Comparison of ENCODE assay signal across 8 cellular contexts in the genomic region with DNA sequence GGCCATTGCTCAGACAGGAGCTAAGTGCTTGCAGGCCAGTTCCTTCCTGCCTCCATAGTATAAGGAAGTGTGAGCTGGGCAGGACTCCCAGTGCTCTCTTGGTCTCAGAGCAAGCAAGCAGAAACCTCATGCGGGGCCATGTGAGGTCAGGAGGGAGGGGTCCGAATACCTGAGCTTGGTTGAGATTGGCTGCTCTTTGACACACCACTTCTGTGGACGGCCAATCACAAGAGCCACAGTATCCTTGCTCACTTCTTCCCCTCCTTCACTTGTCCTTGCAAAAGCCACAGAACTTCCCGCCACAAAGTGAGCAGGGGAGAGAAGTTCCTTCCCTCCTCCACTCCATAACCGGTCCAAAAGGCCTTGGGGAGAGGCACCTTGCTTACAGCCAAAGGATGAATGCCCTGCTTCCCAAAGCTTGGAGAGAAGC. TPM values are rescaled to one million over a fixed set of nuclear protein-coding genes. Genes with fewer than 3 reads are reported as not detected.
DNase-seq lines count a peak whose midpoint lies in the region; ATAC-seq and TF ChIP-seq lines count a peak whose summit lies in the region.

No MANE protein-coding gene starts in this region.

- H3K27ac Mint-ChIP-seq in CD4-positive, CD25-positive, alpha-beta regulatory T cell, result peak overlapping the region in 2 of 3 donors; percentile 47 to 52
- H3K27ac Mint-ChIP-seq in activated CD8-positive, alpha-beta T cell treated with anti-CD3 and anti-CD28 coated beads for 36 hours, result no peak overlapping the region

- H3K27ac ChIP-seq in CD4-positive, CD25-positive, alpha-beta regulatory T cell (ENCODE audit: insufficient read depth, low read length, poor library complexity, severe bottlenecking), result no peak overlapping the region
- peak overlapping the region; percentile 37 to 66 for H3K27ac ChIP-seq in right atrium auricular region
- H3K27ac ChIP-seq in thyroid gland, result peak overlapping the region; percentile 66 to 90 (median 80)
- H3K27ac ChIP-seq in WERI-Rb-1, result no peak overlapping the region

- no peaks in the 10 kb centered on the region for H3K36me3 ChIP-seq in CD4-positive, CD25-positive, alpha-beta regulatory T cell (ENCODE audit: control insufficient read depth, insufficient read depth, low read length)
- H3K36me3 ChIP-seq in right atrium auricular region, result no peaks in the 10 kb centered on the region
- no peaks in the 10 kb centered on the region for H3K36me3 ChIP-seq in thyroid gland
- no peaks in the 10 kb centered on the region for H3K36me3 ChIP-seq in WERI-Rb-1

- TF ChIP-seq POLR2A in thyroid gland (IDR thresholded peaks at IDR 0.05), result peak in 1 of 2 donors; percentile 77

- intact Hi-C loops in activated CD8-positive, alpha-beta T cell treated with anti-CD3 and anti-CD28 coated beads for 36 hours (cut with micrococcal nuclease), result no loop called here
- intact Hi-C loops in thyroid gland (cut with DNase I), result no loop called here

- POLR2A ChIA-PET in activated CD8-positive, alpha-beta T cell treated with anti-CD3 and anti-CD28 coated beads for 36 hours (lab: Charles Lee), result interaction anchor here (0.8 to 2.0 kb wide), 3 partner anchors 11 to 30 kb away, joined by 3 to 6 read pairs (median 3); no protein-coding TSS in a partner anchor

- H3K27me3 Mint-ChIP-seq in CD4-positive, CD25-positive, alpha-beta regulatory T cell, result no peaks in the 10 kb centered on the region
- no peaks in the 10 kb centered on the region for H3K27me3 Mint-ChIP-seq in activated CD8-positive, alpha-beta T cell treated with anti-CD3 and anti-CD28 coated beads for 36 hours

- peaks cover 0 to 41% (median 18%) of the 10 kb centered on the region in 4 donors for H3K4me1 Mint-ChIP-seq in CD4-positive, CD25-positive, alpha-beta regulatory T cell
- peaks cover 42% of the 10 kb centered on the region for H3K4me1 Mint-ChIP-seq in activated CD8-positive, alpha-beta T cell treated with anti-CD3 and anti-CD28 coated beads for 36 hours (ENCODE audit: low read depth)

- no peak for ATAC-seq in CD4-positive, CD25-positive, alpha-beta regulatory T cell (ENCODE audit: low read depth in 2 of 2)
- ATAC-seq in GM19468 (IDR thresholded peaks at IDR 0.05; ENCODE audit: extremely low read depth, unreplicated experiment) (peak; percentile 80), HG03520 (IDR thresholded peaks at IDR 0.05; ENCODE audit: unreplicated experiment) (peak; percentile 87), GM18520 (IDR thresholded peaks at IDR 0.05; ENCODE audit: unreplicated experiment) (no peak)
- peak; percentile 83 for ATAC-seq in activated CD8-positive, alpha-beta T cell treated with anti-CD3 and anti-CD28 coated beads for 36 hours

- H3K9me3 ChIP-seq in CD4-positive, CD25-positive, alpha-beta regulatory T cell (ENCODE audit: control insufficient read depth in 2 of 2, low read length in 2 of 2), result no peaks in the 10 kb centered on the region
- H3K9me3 ChIP-seq in right atrium auricular region, result no peaks in the 10 kb centered on the region
- H3K9me3 ChIP-seq in thyroid gland, result no peaks in the 10 kb centered on the region
- H3K9me3 ChIP-seq in WERI-Rb-1 (ENCODE audit: severe bottlenecking), result no peaks in the 10 kb centered on the region

- H3K27me3 ChIP-seq in CD4-positive, CD25-positive, alpha-beta regulatory T cell (ENCODE audit: control insufficient read depth, insufficient read depth, low read length), result no peaks in the 10 kb centered on the region
- H3K27me3 ChIP-seq in right atrium auricular region, result no peaks in the 10 kb centered on the region
- no peaks in the 10 kb centered on the region for H3K27me3 ChIP-seq in thyroid gland
- H3K27me3 ChIP-seq in WERI-Rb-1 (ENCODE audit: insufficient read depth, low read depth, severe bottlenecking), result peaks cover 4% of the 10 kb centered on the region

- no peak for TF ChIP-seq CTCF in activated CD8-positive, alpha-beta T cell treated with anti-CD3 and anti-CD28 coated beads for 36 hours (IDR thresholded peaks at IDR 0.05)
- TF ChIP-seq CTCF in right atrium auricular region (IDR thresholded peaks at IDR 0.05) (no peak), thyroid gland (IDR thresholded peaks at IDR 0.05) (no peak), WERI-Rb-1 (IDR thresholded peaks at IDR 0.05; ENCODE audit: low read depth, low read length) (no peak)

- H3K4me3 ChIP-seq in CD4-positive, CD25-positive, alpha-beta regulatory T cell (ENCODE audit: low read depth, low read length), result no peak overlapping the region
- no peak overlapping the region for H3K4me3 ChIP-seq in right atrium auricular region
- no peak overlapping the region for H3K4me3 ChIP-seq in thyroid gland (replicated peaks in 1 of 3)
- H3K4me3 ChIP-seq in WERI-Rb-1 (ENCODE audit: low read depth, low read length), result no peak overlapping the region

- no peak overlapping the region for H3K4me3 Mint-ChIP-seq in CD4-positive, CD25-positive, alpha-beta regulatory T cell
- H3K4me3 Mint-ChIP-seq in activated CD8-positive, alpha-beta T cell treated with anti-CD3 and anti-CD28 coated beads for 36 hours, result no peak overlapping the region

- DNase-seq in CD4-positive, CD25-positive, alpha-beta regulatory T cell, result peak in 1 of 3 donors; percentile 16
- DNase-seq in activated CD8-positive, alpha-beta T cell treated with anti-CD3 and anti-CD28 coated beads for 36 hours, result peak; percentile 46
- DNase-seq in right atrium auricular region (ENCODE audit: low spot score), result peak; percentile 91
- DNase-seq in thyroid gland, result peak; percentile 88 to 89
- DNase-seq in WERI-Rb-1, result no peak

- H3K9me3 Mint-ChIP-seq in CD4-positive, CD25-positive, alpha-beta regulatory T cell, result peaks cover 0 to 3% (median 0%) of the 10 kb centered on the region in 7 donors
- H3K9me3 Mint-ChIP-seq in activated CD8-positive, alpha-beta T cell treated with anti-CD3 and anti-CD28 coated beads for 36 hours, result no peaks in the 10 kb centered on the region

- WGBS in thyroid gland, 2 donors, result 15% methylated on average over 5 of the region's 5 CpGs; no CpG with 5 or more reads in 1 of the 2 donors

- H3K36me3 Mint-ChIP-seq in CD4-positive, CD25-positive, alpha-beta regulatory T cell, result no peaks in the 10 kb centered on the region
- no peaks in the 10 kb centered on the region for H3K36me3 Mint-ChIP-seq in activated CD8-positive, alpha-beta T cell treated with anti-CD3 and anti-CD28 coated beads for 36 hours (ENCODE audit: low read depth)

- H3K4me1 ChIP-seq in CD4-positive, CD25-positive, alpha-beta regulatory T cell (ENCODE audit: control insufficient read depth, insufficient read depth, low read length, poor library complexity, severe bottlenecking), result peaks cover under 1% of the 10 kb centered on the region
- H3K4me1 ChIP-seq in right atrium auricular region, result peaks cover 0 to 36% of the 10 kb centered on the region in 2 donors
- H3K4me1 ChIP-seq in thyroid gland, result peaks cover 32 to 56% of the 10 kb centered on the region in 2 donors

- CTCF ChIA-PET in activated CD8-positive, alpha-beta T cell treated with anti-CD3 and anti-CD28 coated beads for 36 hours (lab: Charles Lee), result interaction anchor here (0.7 kb wide), 1 partner anchor 8 kb away, joined by 3 read pairs; no protein-coding TSS in a partner anchor

RNA-seq across cellular contexts. Expression of gene PRPS1, which starts 56.7 kb away (rescaled TPM):
- total RNA-seq in CD4-positive, CD25-positive, alpha-beta regulatory T cell, result 69.4 TPM
- 10 to 100 TPM; 49.6 to 59.6 (median 54.7) TPM for polyA plus RNA-seq in CD4-positive, CD25-positive, alpha-beta regulatory T cell
- total RNA-seq in activated CD8-positive, alpha-beta T cell treated with anti-CD3 and anti-CD28 coated beads for 36 hours, result 100 to 1,000 TPM; 122 to 131 TPM
- total RNA-seq in right atrium auricular region (10 to 100 TPM; 19.0 to 23.8 TPM), thyroid gland (10 to 100 TPM; 45.1 to 69.6 (median 62.8) TPM)

Comparison
In these comparisons a context has a peak if more than half of its experiments do, and no peak if none do; other contexts are left out.
1. ATAC-seq: peak in GM19468 (single experiment), HG03520 (single experiment) and activated CD8-positive, alpha-beta T cell treated with anti-CD3 and anti-CD28 coated beads for 36 hours (single experiment); none in CD4-positive, CD25-positive, alpha-beta regulatory T cell (0 of 2) and GM18520 (single experiment).
2. H3K27ac ChIP-seq: peak in right atrium auricular region (2 of 2) and thyroid gland (3 of 3); none in CD4-positive, CD25-positive, alpha-beta regulatory T cell (single experiment) and WERI-Rb-1 (single experiment).